Comparison of ENCODE assay signal across 8 cellular contexts in the genomic region with DNA sequence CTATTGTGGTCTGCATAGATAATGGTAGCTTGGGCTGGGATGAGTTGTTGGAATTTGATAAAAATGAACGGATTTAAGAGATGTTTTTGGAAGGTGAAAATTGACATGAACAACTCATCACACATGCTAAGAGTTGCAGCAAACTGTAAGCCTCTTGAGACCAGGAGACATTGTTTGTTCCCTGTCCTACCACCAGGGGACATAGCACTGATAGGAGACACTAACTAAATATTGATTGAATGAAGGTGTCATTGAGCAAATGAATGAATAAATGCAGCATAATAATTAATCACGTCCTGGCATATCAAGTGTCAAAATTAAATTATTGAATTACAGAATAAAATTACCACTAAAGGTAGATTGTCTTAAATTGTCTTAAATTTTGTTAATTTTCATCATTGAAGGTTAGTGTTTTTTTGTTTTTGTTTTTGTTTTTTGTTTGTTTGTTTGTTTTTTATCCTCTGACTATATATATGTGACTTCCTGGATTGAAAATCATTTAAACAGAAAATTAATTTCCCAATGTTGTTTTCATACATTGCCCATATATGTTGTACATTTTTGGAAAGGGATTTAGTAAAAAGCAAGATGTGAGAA.
DNase-seq lines count a peak whose midpoint lies in the region; ATAC-seq, FAIRE-seq and TF ChIP-seq lines count a peak whose summit lies in the region.

No MANE protein-coding gene starts in this region.

- DNase-seq in D721Med (ENCODE audit: insufficient read length, low spot score): no peak
- peak; percentile 11 for DNase-seq in activated naive CD4-positive, alpha-beta T cell treated with anti-CD3 and anti-CD28 coated beads, Interleukin-2, amount 50 U/mL, for 16 hours
- no peak for DNase-seq in lung (ENCODE audit: low spot score)
- DNase-seq in NCI-H2107 treated with DMSO at 0.1 percent for 48 hours (lab: John Stamatoyannopoulos, UW; ENCODE audit: unreplicated experiment): no peak
- DNase-seq in activated CD4-positive, CD25-positive, alpha-beta regulatory T cell treated with anti-CD3 and anti-CD28 coated beads, Interleukin-2, amount 50 U/mL, for 72 hours: no peak

- no peaks in the 10 kb centered on the region for H3K27me3 ChIP-seq in lung (ENCODE audit: control insufficient read depth, insufficient read depth)

- no peak overlapping the region for H3K4me3 ChIP-seq in lung

- TF ChIP-seq CTCF in D721Med (IDR thresholded peaks at IDR 0.05; ENCODE audit: insufficient read depth, missing control alignments) (peak; percentile 36), lung (IDR thresholded peaks at IDR 0.05; ENCODE audit: control extremely low read depth, extremely low read depth) (peak; percentile 32)

- H3K9me3 ChIP-seq in lung (ENCODE audit: control insufficient read depth in 2 of 2, insufficient read depth in 1 of 2, low read length in 1 of 2): no peaks in the 10 kb centered on the region

- H3K4me1 ChIP-seq in lung (ENCODE audit: control insufficient read depth in 2 of 2, insufficient read depth in 2 of 2, low read length in 2 of 2): no peaks in the 10 kb centered on the region

- H3K36me3 ChIP-seq in lung (ENCODE audit: control insufficient read depth in 2 of 2, insufficient read depth in 2 of 2, low read length in 2 of 2): peaks cover 0 to 2% of the 10 kb centered on the region in 2 donors

- FAIRE-seq in D721Med (lab: Jason Lieb, UNC): peak; percentile 79

- H3K27ac ChIP-seq in lung (ENCODE audit: low read depth in 1 of 2, low read length in 1 of 2): no peak overlapping the region

- ATAC-seq in HG02885 (IDR thresholded peaks at IDR 0.05; ENCODE audit: poor library complexity, unreplicated experiment) (peak; percentile 69), lung (ENCODE audit: insufficient read depth, low FRiP score) (no peak), HG02588 (IDR thresholded peaks at IDR 0.05; ENCODE audit: unreplicated experiment) (no peak), GM21723 (IDR thresholded peaks at IDR 0.05; ENCODE audit: unreplicated experiment) (no peak)

- 86 to 93% methylated on average over 2 of the region's 2 CpGs for WGBS in lung, 2 donors
